ENCODE assay signal across 12 cellular contexts in genomic region chr6:149170564-149171452, GRCh38.
DNase-seq lines count a peak whose midpoint lies in the region; ATAC-seq, FAIRE-seq and TF ChIP-seq lines count a peak whose summit lies in the region.
"Had no signal": no experiment of that assay in that cellular context is flagged by ENCODE, and none has a peak within 500 bp of the region (broad histone marks: within the 10 kb centered on the region; RNA-seq: fewer than 3 reads in every experiment).

No MANE protein-coding gene starts in this region.

- H3K4me1 Mint-ChIP-seq in CD4-positive, alpha-beta memory T cell: peaks cover 30 to 58% (median 42%) of the 10 kb centered on the region in 4 donors
- peaks cover 35% of the 10 kb centered on the region for H3K4me1 Mint-ChIP-seq in T-helper 17 cell

- H3K36me3 Mint-ChIP-seq in CD4-positive, alpha-beta memory T cell: peaks cover 2 to 4% of the 10 kb centered on the region in 2 donors
- H3K36me3 Mint-ChIP-seq in T-helper 17 cell (ENCODE audit: low read depth): peaks cover 2% of the 10 kb centered on the region

- intact Hi-C loops in CD4-positive, alpha-beta memory T cell (cut with micrococcal nuclease): no loop called here
- intact Hi-C loops in HepG2 (cut with micrococcal nuclease; ENCODE audit: unreplicated experiment): no loop called here

- TF ChIP-seq CTCF in HEK293 (tag by site-specific recombination; IDR thresholded peaks at IDR 0.05) (no peak), HepG2 (CRISPR knock-in tag; IDR thresholded peaks at IDR 0.05) (no peak)

- TF ChIP-seq RAD21 in HepG2 (CRISPR knock-in tag; IDR thresholded peaks at IDR 0.05): no peak

- DNase-seq in CD4-positive, alpha-beta memory T cell: no peak
- DNase-seq in T-helper 17 cell (no peak), HepG2 (ENCODE audit: low spot score) (no peak), AG20443 (ENCODE audit: low spot score) (no peak), kidney tubule cell (ENCODE audit: low spot score) (no peak)
- DNase-seq in stimulated activated CD4-positive, alpha-beta T cell treated with anti-CD3 and anti-CD28 coated beads, Interleukin-2, amount 100 ng/mL, for 48 hours: no peak
- DNase-seq: endodermal cell, SHP77 treated with DMSO at 0.1 percent for 48 hours, stomach had no signal

- ATAC-seq in T-helper 17 cell (no peak), HepG2 (no peak), HG03097 (IDR thresholded peaks at IDR 0.05; ENCODE audit: low FRiP score, unreplicated experiment) (no peak)

- no peak overlapping the region for H2AFZ ChIP-seq in HepG2 (ENCODE audit: low read length)

- no peaks in the 10 kb centered on the region for H3K27me3 ChIP-seq in CD4-positive, alpha-beta memory T cell (ENCODE audit: insufficient read depth, low read length)
- peaks cover 0 to 65% of the 10 kb centered on the region in 2 experiments; a peak in 3 of 5 replicates for H3K27me3 ChIP-seq in HepG2 (ENCODE audit: control insufficient read depth in 1 of 2, insufficient read depth in 2 of 2, low read length in 2 of 2)

- H3K27ac ChIP-seq in CD4-positive, alpha-beta memory T cell (ENCODE audit: low read depth, low read length): no peak overlapping the region
- H3K27ac ChIP-seq in HEK293 (ENCODE audit: extremely low read depth, low read depth, low read length) (no peak overlapping the region), HepG2 (ENCODE audit: extremely low read length, insufficient read depth, low read length) (no peak overlapping the region)

- H4K20me1 ChIP-seq in HepG2 (ENCODE audit: insufficient read depth, low read length): no peaks in the 10 kb centered on the region

- TF ChIP-seq POLR2A in HepG2 (IDR thresholded peaks at IDR 0.05; ENCODE audit: insufficient read depth in 1 of 2, low read depth in 2 of 2, low read length in 2 of 2): no peak

- no peak for TF ChIP-seq EP300 in HepG2 (IDR thresholded peaks at IDR 0.05; ENCODE audit: low read depth in 2 of 2, low read length in 2 of 2)
- no peak for TF ChIP-seq EP300 in HepG2 (CRISPR knock-in tag; IDR thresholded peaks at IDR 0.05; ENCODE audit: borderline replicate concordance)

- H3K4me1 ChIP-seq in CD4-positive, alpha-beta memory T cell (ENCODE audit: insufficient read depth, low read length): peaks cover 31% of the 10 kb centered on the region
- H3K4me1 ChIP-seq in HEK293 (ENCODE audit: control insufficient read depth, insufficient read depth, low read length) (peaks cover 4% of the 10 kb centered on the region; the same call in 1 of the 2 replicates), HepG2 (ENCODE audit: insufficient read depth, low read length) (peaks cover 26% of the 10 kb centered on the region)

- H3K9me3 Mint-ChIP-seq in CD4-positive, alpha-beta memory T cell: peaks cover 0 to 2% (median 0%) of the 10 kb centered on the region in 8 donors
- H3K9me3 Mint-ChIP-seq: endodermal cell had no signal

- peak overlapping the region in 5 of 7 donors; percentile 54 to 94 (median 65) for H3K27ac Mint-ChIP-seq in CD4-positive, alpha-beta memory T cell
- peak overlapping the region; percentile 67 for H3K27ac Mint-ChIP-seq in T-helper 17 cell
- H3K27ac Mint-ChIP-seq: endodermal cell had no signal

- H3K4me2 ChIP-seq in HepG2 (ENCODE audit: low read depth, low read length): no peak overlapping the region

- POLR2A ChIA-PET in CD4-positive, alpha-beta memory T cell (lab: Charles Lee; ENCODE audit: partially characterized antibody): no interaction called here
- POLR2A ChIA-PET in HEK293 (lab: Yijun Ruan, JAX) (no interaction called here), HepG2 (lab: Yijun Ruan, JAX) (interaction anchor here (1.0 kb wide), 1 partner anchor 138 kb away, joined by 3 read pairs; no protein-coding TSS in a partner anchor)

- H3K27me3 Mint-ChIP-seq in CD4-positive, alpha-beta memory T cell: no peaks in the 10 kb centered on the region
- no peaks in the 10 kb centered on the region for H3K27me3 Mint-ChIP-seq in T-helper 17 cell

- no peak for FAIRE-seq in HepG2 (lab: Jason Lieb, UNC)
- FAIRE-seq: GM12891 had no signal

- BruUV-seq in HepG2 (replicated peaks; lab: Mats Ljungman, UMichigan): no TSS peak

- H3K36me3 ChIP-seq in CD4-positive, alpha-beta memory T cell (ENCODE audit: insufficient read depth, low read length): no peaks in the 10 kb centered on the region
- no peaks in the 10 kb centered on the region for H3K36me3 ChIP-seq in HEK293 (ENCODE audit: control insufficient read depth in 2 of 2, insufficient read depth in 1 of 2, low read length in 2 of 2)
- no peaks in the 10 kb centered on the region for H3K36me3 ChIP-seq in HepG2 (replicated peaks in 1 of 2; ENCODE audit: control insufficient read depth in 1 of 2, insufficient read depth in 2 of 2, low read length in 2 of 2)
- H3K36me3 ChIP-seq: stomach had no signal

- H3K4me3 Mint-ChIP-seq in CD4-positive, alpha-beta memory T cell: peak overlapping the region in 1 of 8 donors; percentile 21
- no peak overlapping the region for H3K4me3 Mint-ChIP-seq in T-helper 17 cell
- H3K4me3 Mint-ChIP-seq: endodermal cell had no signal

- in situ Hi-C loops in HepG2 (cut with HindIII; ENCODE audit: extremely low pct_ligation_motif_present, low pct_unique_long_range_greater_than_20kb): no loop called here

- H3K4me3 ChIP-seq in CD4-positive, alpha-beta memory T cell (ENCODE audit: low read length in 2 of 2): no peak overlapping the region
- H3K4me3 ChIP-seq in HEK293 (ENCODE audit: low read depth, low read length) (no peak overlapping the region), HepG2 (replicated peaks in 1 of 3; ENCODE audit: insufficient read depth in 1 of 3, low read depth in 2 of 3, low read length in 3 of 3) (no peak overlapping the region)
- H3K4me3 ChIP-seq: stomach had no signal

- WGBS in HepG2 (ENCODE audit: low lambda C conversion rate): 5% methylated on average over 11 of the region's 11 CpGs

- H3K79me2 ChIP-seq in HepG2 (ENCODE audit: insufficient read depth, low read length): no peaks in the 10 kb centered on the region

- H3K9me3 ChIP-seq in CD4-positive, alpha-beta memory T cell (ENCODE audit: control insufficient read depth in 1 of 2, low read length in 2 of 2): no peaks in the 10 kb centered on the region
- H3K9me3 ChIP-seq in HEK293 (ENCODE audit: control insufficient read depth, insufficient read depth, low read depth, low read length) (no peaks in the 10 kb centered on the region), T-helper 17 cell (ENCODE audit: control insufficient read depth, low read length, poor library complexity, severe bottlenecking) (no peaks in the 10 kb centered on the region), HepG2 (ENCODE audit: low read length) (no peaks in the 10 kb centered on the region)
- H3K9me3 ChIP-seq: stomach had no signal

- CTCF ChIA-PET in CD4-positive, alpha-beta memory T cell (lab: Charles Lee; ENCODE audit: partially characterized antibody): no interaction called here
- CTCF ChIA-PET in HEK293 (lab: Yijun Ruan, JAX): interaction anchor here (0.6 to 0.7 kb wide), 3 partner anchors 43 to 324 kb away, joined by 3 read pairs; no protein-coding TSS in a partner anchor
- CTCF ChIA-PET in HepG2 (lab: Yijun Ruan, JAX; ENCODE audit: low intra/inter-chr PET ratio, low total read pairs): no interaction called here

- no peak overlapping the region for H3K9ac ChIP-seq in HepG2 (ENCODE audit: insufficient read depth, low read depth, low read length)

TF ChIP-seq in HEK293, 187 proteins besides CTCF, POLR2A, EP300 and RAD21 (continues in another document):
- TF ChIP-seq ZNF223 (tag by site-specific recombination; IDR thresholded peaks at IDR 0.05): no peak
- TF ChIP-seq ZNF335 (tag by site-specific recombination; conservative IDR thresholded peaks at IDR 0.05): peak; percentile 45; the same call in 1 of the 2 replicates
- TF ChIP-seq ZNF692 (tag by site-specific recombination; IDR thresholded peaks at IDR 0.05): peak; percentile 23; the same call in 1 of the 2 replicates
- TF ChIP-seq HOXC10 (CRISPR knock-in tag; IDR thresholded peaks at IDR 0.05): no peak
- no peak for TF ChIP-seq ZNF830 (tag by site-specific recombination; IDR thresholded peaks at IDR 0.05; ENCODE audit: low read depth)
- TF ChIP-seq ZNF354C (tag by site-specific recombination; IDR thresholded peaks at IDR 0.05; ENCODE audit: borderline replicate concordance, low read depth): no peak
- no peak for TF ChIP-seq ZNF585B (tag by site-specific recombination; IDR thresholded peaks at IDR 0.05)

TF ChIP-seq in HepG2, 621 proteins besides CTCF, POLR2A, EP300 and RAD21 (continues in another document):
- no peak for TF ChIP-seq ZMYM3 (CRISPR knock-in tag; IDR thresholded peaks at IDR 0.05)
- TF ChIP-seq ZNF44 (CRISPR knock-in tag; IDR thresholded peaks at IDR 0.05): no peak
- TF ChIP-seq MYPOP (CRISPR knock-in tag; IDR thresholded peaks at IDR 0.05): no peak
- no peak for TF ChIP-seq CBX1 (IDR thresholded peaks at IDR 0.05; ENCODE audit: low read depth)
- no peak for TF ChIP-seq ZNF564 (CRISPR knock-in tag; IDR thresholded peaks at IDR 0.05)
- TF ChIP-seq RXRB (CRISPR knock-in tag; IDR thresholded peaks at IDR 0.05; ENCODE audit: borderline replicate concordance): no peak
- TF ChIP-seq FOSL2 (CRISPR knock-in tag; IDR thresholded peaks at IDR 0.05): no peak
- TF ChIP-seq MYC (CRISPR knock-in tag; IDR thresholded peaks at IDR 0.05; ENCODE audit: borderline replicate concordance): no peak
- TF ChIP-seq ZNF850 (CRISPR knock-in tag; conservative IDR thresholded peaks at IDR 0.05): 0 out of 2 replicates have a peak, but pooled peaks have one; percentile 57
- TF ChIP-seq SALL1 (CRISPR knock-in tag; IDR thresholded peaks at IDR 0.05): 0 out of 2 replicates have a peak, but pooled peaks have one; percentile 24
- no peak for TF ChIP-seq ZNF777 (CRISPR knock-in tag; IDR thresholded peaks at IDR 0.05)
- TF ChIP-seq AKAP8 (CRISPR knock-in tag; IDR thresholded peaks at IDR 0.05): no peak
- TF ChIP-seq CREB1 (IDR thresholded peaks at IDR 0.05): peak; percentile 95
- TF ChIP-seq CREB1 (CRISPR knock-in tag; IDR thresholded peaks at IDR 0.05): no peak
- peak; percentile 59 for TF ChIP-seq CEBPB (IDR thresholded peaks at IDR 0.05; ENCODE audit: borderline replicate concordance, low read depth, low read length)
- no peak for TF ChIP-seq KDM4B (CRISPR knock-in tag; IDR thresholded peaks at IDR 0.05)
- no peak for TF ChIP-seq CENPT (CRISPR knock-in tag; IDR thresholded peaks at IDR 0.05; ENCODE audit: low read depth)
- TF ChIP-seq ZNF629 (CRISPR knock-in tag; conservative IDR thresholded peaks at IDR 0.05): peak; percentile 61
- no peak for TF ChIP-seq TSC22D2 (CRISPR knock-in tag; IDR thresholded peaks at IDR 0.05; ENCODE audit: borderline replicate concordance)
